ENCODE assay signal across 22 cellular contexts in the genomic region with DNA sequence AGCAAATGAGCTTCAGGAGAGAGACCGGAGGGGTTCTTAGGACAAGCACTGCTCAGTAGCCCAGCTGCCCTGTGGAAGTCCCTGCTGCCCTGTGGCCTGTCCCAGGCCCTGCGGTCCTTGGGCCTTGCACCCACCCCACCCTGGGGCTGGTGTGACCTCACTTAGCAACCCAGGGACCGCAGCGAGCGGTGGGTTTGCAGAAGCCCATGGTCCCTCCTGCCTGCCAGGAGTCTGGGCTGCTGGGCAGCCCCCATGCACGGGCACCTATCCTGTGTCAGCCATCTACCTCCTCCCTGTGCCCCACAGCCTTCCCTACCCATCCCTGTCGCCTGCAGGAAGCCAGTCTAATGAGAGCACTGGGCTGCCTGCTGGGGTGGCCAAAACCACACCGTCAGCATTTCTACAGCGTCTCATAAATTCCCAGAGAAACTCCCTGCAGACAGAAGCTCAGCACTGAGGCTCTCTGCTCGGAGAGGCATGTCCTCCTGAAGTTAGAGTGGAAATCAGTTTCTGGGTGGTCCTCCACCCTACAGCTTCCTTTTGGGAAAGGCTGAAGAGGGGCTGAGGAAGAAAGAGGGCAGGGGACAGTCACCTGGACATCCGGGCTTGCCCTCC.
A peak's percentile ranks its signal among the peaks of the same experiment; 100 is the strongest.
DNase-seq lines count a peak whose midpoint lies in the region; ATAC-seq and TF ChIP-seq lines count a peak whose summit lies in the region.
"Had no signal": no experiment of that assay in that cellular context is flagged by ENCODE, and none has a peak within 500 bp of the region (broad histone marks: within the 10 kb centered on the region; RNA-seq: fewer than 3 reads in every experiment).

No MANE protein-coding gene starts in this region.

- no peak overlapping the region for H3K4me3 ChIP-seq in astrocyte of the spinal cord (ENCODE audit: low read depth, low read length)
- H3K4me3 ChIP-seq: GM12878, ovary, tibial artery had no signal

- DNase-seq in ELF-1 (ENCODE audit: low read depth, low spot score) (peak; percentile 54), astrocyte of the spinal cord (ENCODE audit: low read depth, low spot score) (peak; percentile 47), left lobe of liver (ENCODE audit: low spot score) (peak; percentile 29), retina (peak; percentile 61), amniotic stem cell (lab: John Stamatoyannopoulos, UW) (no peak)
- DNase-seq: activated CD8-positive, alpha-beta T cell treated with anti-CD3 and anti-CD28 coated beads for 36 hours; AML-193; DMS53; glutamatergic neuron; HCEC 1CT; NCI-H524; ovary; stimulated activated CD4-positive, alpha-beta T cell treated with anti-CD3 and anti-CD28 coated beads, Interleukin-1b, Interleukin-23, amount 100 ng/mL, for 48 hours; stimulated activated naive CD4-positive, alpha-beta T cell; T1000; tibial artery had no signal

- no peak for TF ChIP-seq CTCF in astrocyte of the spinal cord (IDR thresholded peaks at IDR 0.05; ENCODE audit: low read depth, low read length)

- no peak for ATAC-seq in left lobe of liver
- ATAC-seq in GM19452 (IDR thresholded peaks at IDR 0.05; ENCODE audit: unreplicated experiment): no peak
- no peak for ATAC-seq in GM19463 (IDR thresholded peaks at IDR 0.05; ENCODE audit: unreplicated experiment)
- no peak for ATAC-seq in GM19351 (IDR thresholded peaks at IDR 0.05; ENCODE audit: unreplicated experiment)
- ATAC-seq: activated CD4-positive, CD25-positive, alpha-beta regulatory T cell treated with anti-CD3 and anti-CD28 coated beads, Interleukin-2, amount 50 U/mL, for 24 hours; activated CD8-positive, alpha-beta T cell treated with anti-CD3 and anti-CD28 coated beads for 36 hours; activated naive CD4-positive, alpha-beta T cell treated with anti-CD3 and anti-CD28 coated beads, Interleukin-2, amount 50 U/mL, for 72 hours; GM12878 had no signal

- in situ Hi-C loops in astrocyte of the spinal cord (cut with HindIII; ENCODE audit: low sequenced_read_pairs): no loop called here
